ENCODE assay signal across 13 cellular contexts in the genomic region with DNA sequence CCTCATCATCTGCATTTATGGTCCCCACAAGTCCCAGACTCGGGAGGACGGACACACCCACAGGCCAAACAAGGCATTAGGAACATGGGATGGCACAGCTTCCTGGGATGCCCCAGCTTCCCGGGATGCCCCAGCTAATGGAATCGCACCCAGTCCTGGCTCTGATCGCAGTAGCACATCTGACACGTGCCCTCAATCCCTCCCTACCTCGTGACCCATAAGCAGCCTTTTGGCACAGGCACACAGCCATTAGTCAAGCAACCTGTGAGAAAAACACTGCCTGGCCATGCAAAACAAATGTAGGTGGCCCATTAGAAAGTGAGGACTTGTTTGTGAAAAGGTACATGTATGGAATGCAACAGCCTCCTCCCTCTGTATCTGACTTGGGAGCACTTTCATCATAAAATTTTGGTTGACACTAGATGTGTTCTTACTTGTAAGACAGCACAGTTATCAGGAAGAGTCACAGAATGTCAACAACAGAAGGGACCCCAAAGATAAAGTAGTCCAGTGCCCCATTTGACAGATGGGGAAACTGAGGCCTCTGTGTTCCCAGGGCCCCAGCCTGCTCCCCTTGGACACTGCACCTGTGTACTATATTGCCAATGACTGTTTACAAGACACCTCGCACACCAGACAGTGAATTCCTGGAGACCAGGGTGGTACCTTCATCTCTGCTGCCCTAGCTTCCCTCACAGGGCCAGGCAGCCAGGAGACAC. TPM values are rescaled to one million over a fixed set of nuclear protein-coding genes. Genes with fewer than 3 reads are reported as not detected.
DNase-seq lines count a peak whose midpoint lies in the region; ATAC-seq and TF ChIP-seq lines count a peak whose summit lies in the region.
"Had no signal": no experiment of that assay in that cellular context is flagged by ENCODE, and none has a peak within 500 bp of the region (broad histone marks: within the 10 kb centered on the region; RNA-seq: fewer than 3 reads in every experiment).

No MANE protein-coding gene starts in this region.

- TF ChIP-seq POLR2A in gastrocnemius medialis (IDR thresholded peaks at IDR 0.05): no peak

- TF ChIP-seq CTCF in WERI-Rb-1 (IDR thresholded peaks at IDR 0.05; ENCODE audit: low read depth, low read length) (no peak), gastrocnemius medialis (IDR thresholded peaks at IDR 0.05 in 4 of 5, conservative IDR thresholded peaks at IDR 0.05 in 1 of 5) (no peak)

- in situ Hi-C loops in gastrocnemius medialis (cut with MboI; ENCODE audit: low sequenced_read_pairs in 4 of 4): no loop called here

- peaks cover under 1% of the 10 kb centered on the region; the same call in 1 of the 2 replicates for H3K36me3 ChIP-seq in WERI-Rb-1
- no peaks in the 10 kb centered on the region for H3K36me3 ChIP-seq in gastrocnemius medialis
- H3K36me3 ChIP-seq: BE2C had no signal

- H3K9me3 ChIP-seq in WERI-Rb-1 (ENCODE audit: severe bottlenecking) (no peaks in the 10 kb centered on the region), gastrocnemius medialis (no peaks in the 10 kb centered on the region)
- H3K9me3 ChIP-seq: BE2C had no signal

- H3K4me1 ChIP-seq in gastrocnemius medialis: peaks cover 70 to 78% of the 10 kb centered on the region in 2 donors

- peak; percentile 43 for DNase-seq in NCI-H1694 (lab: John Stamatoyannopoulos, UW)
- no peak for DNase-seq in WERI-Rb-1
- DNase-seq in left colon: no peak
- DNase-seq in gastrocnemius medialis: no peak
- DNase-seq: BE2C, erythroblast, Kasumi-1, NCI-H524 treated with DMSO at 0.1 percent for 48 hours, T-helper 1 cell had no signal

- H3K4me3 ChIP-seq in WERI-Rb-1 (ENCODE audit: low read depth, low read length) (no peak overlapping the region), gastrocnemius medialis (no peak overlapping the region)

- H3K27me3 ChIP-seq in WERI-Rb-1 (ENCODE audit: insufficient read depth, low read depth, severe bottlenecking) (no peaks in the 10 kb centered on the region), gastrocnemius medialis (no peaks in the 10 kb centered on the region)
- H3K27me3 ChIP-seq: BE2C had no signal

- intact Hi-C loops in left colon (cut with DNase I, micrococcal nuclease) (no loop called here), gastrocnemius medialis (cut with DNase I; ENCODE audit: low total_unique reads) (loop anchor here (5.0 kb wide), 1 partner anchor 110 kb away; no protein-coding TSS in a partner anchor)

- H3K27ac ChIP-seq in WERI-Rb-1 (peak overlapping the region; percentile 71), gastrocnemius medialis (peak overlapping the region; percentile 9 to 80 (median 76))
- H3K27ac ChIP-seq: HL-60 had no signal

- peak; percentile 9 for ATAC-seq in left colon
- no peak for ATAC-seq in gastrocnemius medialis
- ATAC-seq in HG02623 (IDR thresholded peaks at IDR 0.05; ENCODE audit: unreplicated experiment): no peak
- ATAC-seq in GM18858 (IDR thresholded peaks at IDR 0.05; ENCODE audit: unreplicated experiment): no peak
- ATAC-seq in GM21723 (IDR thresholded peaks at IDR 0.05; ENCODE audit: unreplicated experiment): no peak

RNA-seq across cellular contexts. Expression of a gene that starts 34.4 kb away (rescaled TPM):
- total RNA-seq in left colon (10 to 100 TPM; 26.0 to 36.7 TPM), gastrocnemius medialis (10 to 100 TPM; 28.6 to 51.2 (median 40.3) TPM)
